1 cellular context compared by ENCODE assay signal in genomic region chr16:11345040-11345862, GRCh38.
TF ChIP-seq lines count a peak whose summit lies in the region.

Gene RMI2, plus strand, starts transcription at chr16:11345459. Its CDS starts 13 bp downstream, at chr16:11345472.

TF ChIP-seq in K562, 482 proteins besides CTCF, POLR2A, EP300 and RAD21 (continued from another document and continues in another):
- TF ChIP-seq ETS1 (conservative IDR thresholded peaks at IDR 0.05; ENCODE audit: control insufficient read depth, low read depth, low read length) (peak; percentile 64; the same call in 1 of the 2 replicates), ATF1 (CRISPR knock-in tag; IDR thresholded peaks at IDR 0.05) (no peak), ATF1 (tag; IDR thresholded peaks at IDR 0.05) (peak; percentile 60), HDAC1 (IDR thresholded peaks at IDR 0.05) (peak in 1 of 2 experiments; percentile 64; a peak in 1 of 4 replicates), KLF1 (tag; IDR thresholded peaks at IDR 0.05) (peak; percentile 91), PHF8 (IDR thresholded peaks at IDR 0.05; ENCODE audit: borderline replicate concordance, low read length) (peak; percentile 88; the same call in 1 of the 2 replicates), RBM25 (IDR thresholded peaks at IDR 0.05; ENCODE audit: low read depth, low read length, severe bottlenecking) (peak; percentile 97), ZNF764 (CRISPR knock-in tag; IDR thresholded peaks at IDR 0.05; ENCODE audit: low read depth) (no peak), RB1 (IDR thresholded peaks at IDR 0.05; ENCODE audit: low read depth) (peak; percentile 100), SMAD4 (CRISPR knock-in tag; conservative IDR thresholded peaks at IDR 0.05) (peak; percentile 72), DMBX1 (CRISPR knock-in tag; IDR thresholded peaks at IDR 0.05; ENCODE audit: borderline replicate concordance) (no peak), MBD2 (IDR thresholded peaks at IDR 0.05; ENCODE audit: borderline replicate concordance, low read depth) (peak; percentile 88; the same call in 1 of the 2 replicates), NFYB (IDR thresholded peaks at IDR 0.05; ENCODE audit: extremely low read depth, insufficient read length) (peak; percentile 92), MIER1 (IDR thresholded peaks at IDR 0.05; ENCODE audit: low read depth) (no peak), ZBTB17 (CRISPR knock-in tag; IDR thresholded peaks at IDR 0.05) (no peak), NFATC3 (IDR thresholded peaks at IDR 0.05) (no peak), SMARCA4 (IDR thresholded peaks at IDR 0.05) (0 out of 2 replicates have a peak, but pooled peaks have one; percentile 40), HNRNPK (IDR thresholded peaks at IDR 0.05; ENCODE audit: low read depth, low read length, poor library complexity, severe bottlenecking) (no peak), CHD2 (IDR thresholded peaks at IDR 0.05; ENCODE audit: low read depth, low read length) (peak; percentile 69), ZFP30 (CRISPR knock-in tag; IDR thresholded peaks at IDR 0.05; ENCODE audit: borderline replicate concordance) (no peak), GABPA (tag; conservative IDR thresholded peaks at IDR 0.05; ENCODE audit: low read depth) (peak; percentile 64), RHOXF2B (CRISPR knock-in tag; conservative IDR thresholded peaks at IDR 0.05) (no peak), PHB2 (IDR thresholded peaks at IDR 0.05; ENCODE audit: low read depth) (no peak), MNT (conservative IDR thresholded peaks at IDR 0.05) (peak; percentile 77 to 90), XRCC5 (IDR thresholded peaks at IDR 0.05; ENCODE audit: low read depth, low read length) (no peak), GTF2E2 (tag; IDR thresholded peaks at IDR 0.05) (peak; percentile 38; the same call in 1 of the 2 replicates), TGIF2 (CRISPR knock-in tag; IDR thresholded peaks at IDR 0.05) (no peak; the same call in 1 of the 2 replicates), ZNF583 (CRISPR knock-in tag; IDR thresholded peaks at IDR 0.05) (no peak), ELF2 (CRISPR knock-in tag; IDR thresholded peaks at IDR 0.05) (peak; percentile 24; the same call in 1 of the 2 replicates), U2AF2 (optimal IDR thresholded peaks at IDR 0.05; ENCODE audit: low read depth, low read length) (no peak), PTTG1 (tag; IDR thresholded peaks at IDR 0.05; ENCODE audit: low read depth) (no peak), CBFA2T3 (IDR thresholded peaks at IDR 0.05) (no peak), SPI1 (IDR thresholded peaks at IDR 0.05; ENCODE audit: borderline replicate concordance, low read depth, low read length) (no peak), E2F3 (CRISPR knock-in tag; IDR thresholded peaks at IDR 0.05) (peak; percentile 99), IFI16 (CRISPR knock-in tag; IDR thresholded peaks at IDR 0.05) (no peak), RCOR1 (IDR thresholded peaks at IDR 0.05; ENCODE audit: borderline replicate concordance in 1 of 2, low read depth in 2 of 2, low read length in 2 of 2) (no peak), NUFIP1 (IDR thresholded peaks at IDR 0.05; ENCODE audit: partially characterized antibody) (no peak), THRB (CRISPR knock-in tag; conservative IDR thresholded peaks at IDR 0.05) (no peak), SRSF7 (optimal IDR thresholded peaks at IDR 0.05; ENCODE audit: low read depth, low read length) (no peak), ZNF507 (tag; conservative IDR thresholded peaks at IDR 0.05) (no peak), ZFP1 (CRISPR knock-in tag; IDR thresholded peaks at IDR 0.05) (no peak), FOXA3 (CRISPR knock-in tag; conservative IDR thresholded peaks at IDR 0.05 in 1 of 2, IDR thresholded peaks at IDR 0.05 in 1 of 2) (peak in 1 of 2 experiments; percentile 43; a peak in 1 of 4 replicates), ASH1L (IDR thresholded peaks at IDR 0.05; ENCODE audit: borderline replicate concordance, low read depth, partially characterized antibody) (peak; percentile 85), NRF1 (conservative IDR thresholded peaks at IDR 0.05 in 1 of 2, IDR thresholded peaks at IDR 0.05 in 1 of 2) (peak; percentile 91 to 93), NCOR1 (IDR thresholded peaks at IDR 0.05) (no peak), ZNF408 (CRISPR knock-in tag; IDR thresholded peaks at IDR 0.05; ENCODE audit: low read depth) (no peak), HDAC8 (tag; IDR thresholded peaks at IDR 0.05) (no peak), NFRKB (IDR thresholded peaks at IDR 0.05; ENCODE audit: low read depth) (peak; percentile 73; the same call in 1 of the 2 replicates), NFXL1 (CRISPR knock-in tag; IDR thresholded peaks at IDR 0.05) (no peak), ZBTB7A (IDR thresholded peaks at IDR 0.05; ENCODE audit: borderline replicate concordance, control insufficient read depth, low read depth, low read length) (no peak), SMARCE1 (IDR thresholded peaks at IDR 0.05) (no peak), ZSCAN32 (CRISPR knock-in tag; IDR thresholded peaks at IDR 0.05) (no peak), ZFP91 (CRISPR knock-in tag; IDR thresholded peaks at IDR 0.05) (no peak), RNF2 (IDR thresholded peaks at IDR 0.05) (peak; percentile 55; the same call in 1 of the 2 replicates), THRA (IDR thresholded peaks at IDR 0.05) (no peak), TAF1 (IDR thresholded peaks at IDR 0.05; ENCODE audit: control insufficient read depth, extremely low read depth, insufficient read depth, low read length, severe bottlenecking) (peak; percentile 80), LEF1 (IDR thresholded peaks at IDR 0.05) (no peak), ZNF212 (CRISPR knock-in tag; IDR thresholded peaks at IDR 0.05) (no peak)
- TF ChIP-seq, protein P1, sequence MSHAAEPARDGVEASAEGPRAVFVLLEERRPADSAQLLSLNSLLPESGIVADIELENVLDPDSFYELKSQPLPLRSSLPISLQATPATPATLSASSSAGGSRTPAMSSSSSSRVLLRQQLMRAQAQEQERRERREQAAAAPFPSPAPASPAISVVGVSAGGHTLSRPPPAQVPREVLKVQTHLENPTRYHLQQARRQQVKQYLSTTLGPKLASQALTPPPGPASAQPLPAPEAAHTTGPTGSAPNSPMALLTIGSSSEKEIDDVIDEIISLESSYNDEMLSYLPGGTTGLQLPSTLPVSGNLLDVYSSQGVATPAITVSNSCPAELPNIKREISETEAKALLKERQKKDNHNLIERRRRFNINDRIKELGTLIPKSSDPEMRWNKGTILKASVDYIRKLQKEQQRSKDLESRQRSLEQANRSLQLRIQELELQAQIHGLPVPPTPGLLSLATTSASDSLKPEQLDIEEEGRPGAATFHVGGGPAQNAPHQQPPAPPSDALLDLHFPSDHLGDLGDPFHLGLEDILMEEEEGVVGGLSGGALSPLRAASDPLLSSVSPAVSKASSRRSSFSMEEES (CRISPR knock-in tag; IDR thresholded peaks at IDR 0.05): no peak
- TF ChIP-seq, protein P2, sequence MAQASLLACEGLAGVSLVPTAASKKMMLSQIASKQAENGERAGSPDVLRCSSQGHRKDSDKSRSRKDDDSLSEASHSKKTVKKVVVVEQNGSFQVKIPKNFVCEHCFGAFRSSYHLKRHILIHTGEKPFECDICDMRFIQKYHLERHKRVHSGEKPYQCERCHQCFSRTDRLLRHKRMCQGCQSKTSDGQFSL (CRISPR knock-in tag; IDR thresholded peaks at IDR 0.05): no peak
- TF ChIP-seq, protein P2 (tag; IDR thresholded peaks at IDR 0.05): no peak
- TF ChIP-seq, protein P3, sequence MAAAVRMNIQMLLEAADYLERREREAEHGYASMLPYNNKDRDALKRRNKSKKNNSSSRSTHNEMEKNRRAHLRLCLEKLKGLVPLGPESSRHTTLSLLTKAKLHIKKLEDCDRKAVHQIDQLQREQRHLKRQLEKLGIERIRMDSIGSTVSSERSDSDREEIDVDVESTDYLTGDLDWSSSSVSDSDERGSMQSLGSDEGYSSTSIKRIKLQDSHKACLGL (CRISPR knock-in tag; IDR thresholded peaks at IDR 0.05; ENCODE audit: borderline replicate concordance, poor library complexity, severe bottlenecking): no peak
- TF ChIP-seq, protein P4, sequence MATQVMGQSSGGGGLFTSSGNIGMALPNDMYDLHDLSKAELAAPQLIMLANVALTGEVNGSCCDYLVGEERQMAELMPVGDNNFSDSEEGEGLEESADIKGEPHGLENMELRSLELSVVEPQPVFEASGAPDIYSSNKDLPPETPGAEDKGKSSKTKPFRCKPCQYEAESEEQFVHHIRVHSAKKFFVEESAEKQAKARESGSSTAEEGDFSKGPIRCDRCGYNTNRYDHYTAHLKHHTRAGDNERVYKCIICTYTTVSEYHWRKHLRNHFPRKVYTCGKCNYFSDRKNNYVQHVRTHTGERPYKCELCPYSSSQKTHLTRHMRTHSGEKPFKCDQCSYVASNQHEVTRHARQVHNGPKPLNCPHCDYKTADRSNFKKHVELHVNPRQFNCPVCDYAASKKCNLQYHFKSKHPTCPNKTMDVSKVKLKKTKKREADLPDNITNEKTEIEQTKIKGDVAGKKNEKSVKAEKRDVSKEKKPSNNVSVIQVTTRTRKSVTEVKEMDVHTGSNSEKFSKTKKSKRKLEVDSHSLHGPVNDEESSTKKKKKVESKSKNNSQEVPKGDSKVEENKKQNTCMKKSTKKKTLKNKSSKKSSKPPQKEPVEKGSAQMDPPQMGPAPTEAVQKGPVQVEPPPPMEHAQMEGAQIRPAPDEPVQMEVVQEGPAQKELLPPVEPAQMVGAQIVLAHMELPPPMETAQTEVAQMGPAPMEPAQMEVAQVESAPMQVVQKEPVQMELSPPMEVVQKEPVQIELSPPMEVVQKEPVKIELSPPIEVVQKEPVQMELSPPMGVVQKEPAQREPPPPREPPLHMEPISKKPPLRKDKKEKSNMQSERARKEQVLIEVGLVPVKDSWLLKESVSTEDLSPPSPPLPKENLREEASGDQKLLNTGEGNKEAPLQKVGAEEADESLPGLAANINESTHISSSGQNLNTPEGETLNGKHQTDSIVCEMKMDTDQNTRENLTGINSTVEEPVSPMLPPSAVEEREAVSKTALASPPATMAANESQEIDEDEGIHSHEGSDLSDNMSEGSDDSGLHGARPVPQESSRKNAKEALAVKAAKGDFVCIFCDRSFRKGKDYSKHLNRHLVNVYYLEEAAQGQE (CRISPR knock-in tag; IDR thresholded peaks at IDR 0.05; ENCODE audit: low read depth): no peak
